8 cellular contexts compared by ENCODE assay signal in the genomic region with DNA sequence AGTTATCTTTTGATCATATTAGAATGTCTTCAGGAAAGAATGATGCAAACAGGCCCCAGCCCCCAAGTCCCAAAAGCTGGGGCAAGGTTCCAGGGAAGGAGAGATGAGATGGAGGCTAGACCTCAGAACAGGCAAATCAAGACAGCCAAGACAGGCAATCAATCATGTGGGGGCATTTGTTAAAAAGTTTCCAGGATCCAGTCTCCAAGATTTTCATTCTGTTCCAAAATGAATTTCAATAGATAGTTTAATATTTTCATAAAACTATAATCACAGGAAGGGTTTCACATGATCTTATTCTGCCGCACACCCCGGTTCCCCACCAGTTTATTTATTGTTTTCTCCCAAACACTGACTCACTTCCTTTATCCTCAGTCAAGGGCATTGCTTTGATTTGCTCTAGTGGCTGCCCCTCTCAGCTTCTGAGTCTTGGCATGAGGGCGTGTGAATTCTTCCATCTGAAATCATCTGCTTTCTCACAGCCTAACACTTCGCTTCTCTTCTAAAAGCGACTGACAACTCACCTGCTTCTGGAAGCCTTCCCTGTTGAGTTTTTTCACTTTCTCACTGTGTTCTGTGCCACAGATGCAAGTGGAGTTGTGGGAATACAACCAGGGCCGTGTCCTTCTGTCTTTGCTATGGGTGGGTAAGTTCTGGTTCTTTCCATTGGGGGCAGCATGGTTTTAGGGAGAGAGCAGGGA.
DNase-seq lines count a peak whose midpoint lies in the region; ATAC-seq and TF ChIP-seq lines count a peak whose summit lies in the region.

No MANE protein-coding gene starts in this region.

- no peaks in the 10 kb centered on the region for H3K9me3 ChIP-seq in muscle layer of duodenum (ENCODE audit: control insufficient read depth in 1 of 2, low read length in 2 of 2)

- H3K27ac ChIP-seq in 22Rv1 (peak overlapping the region; percentile 96), epithelial cell of prostate (peak overlapping the region; percentile 85), muscle layer of duodenum (ENCODE audit: low read length) (peak overlapping the region; percentile 10)

- H3K27me3 ChIP-seq in GM06990 (replicated peaks; ENCODE audit: control insufficient read depth, insufficient read depth, low read length) (no peaks in the 10 kb centered on the region), muscle layer of duodenum (ENCODE audit: low read depth, low read length) (no peaks in the 10 kb centered on the region)

- DNase-seq in GM06990 (ENCODE audit: extremely low read depth, insufficient read length), result no peak
- DNase-seq in RKO (ENCODE audit: low spot score), result peak; percentile 82
- DNase-seq in epithelial cell of prostate (ENCODE audit: low read depth, low spot score), result no peak
- no peak for DNase-seq in epidermal melanocyte (ENCODE audit: insufficient read length, low spot score)

- ATAC-seq in HG02642 (IDR thresholded peaks at IDR 0.05; ENCODE audit: poor library complexity, unreplicated experiment) (no peak), HG03159 (IDR thresholded peaks at IDR 0.05; ENCODE audit: unreplicated experiment) (no peak)

- H3K36me3 ChIP-seq in GM06990 (ENCODE audit: control insufficient read depth, insufficient read depth, low read length) (no peaks in the 10 kb centered on the region), muscle layer of duodenum (ENCODE audit: control insufficient read depth in 1 of 2, insufficient read depth in 2 of 2, low read length in 2 of 2) (peaks cover 0 to 4% of the 10 kb centered on the region in 2 donors)

- H3K4me1 ChIP-seq in muscle layer of duodenum (ENCODE audit: control insufficient read depth in 1 of 2, insufficient read depth in 2 of 2, low read length in 2 of 2), result peaks cover 6 to 7% of the 10 kb centered on the region in 2 donors

- peak; percentile 69 for TF ChIP-seq CTCF in 22Rv1 (IDR thresholded peaks at IDR 0.05)
- TF ChIP-seq CTCF in GM06990 (IDR thresholded peaks at IDR 0.05; ENCODE audit: insufficient read depth, low read length, poor library complexity, severe bottlenecking), result peak; percentile 39

- H3K4me3 ChIP-seq in GM06990 (replicated peaks; ENCODE audit: low read depth, low read length), result no peak overlapping the region; the same call in 1 of the 2 replicates
- H3K4me3 ChIP-seq in muscle layer of duodenum (ENCODE audit: low read depth in 1 of 2, low read length in 2 of 2), result no peak overlapping the region

Comparison
In these comparisons a context has a peak if more than half of its experiments do, and no peak if none do; other contexts are left out.
1. H3K27ac ChIP-seq: peak in every context shown above with its lines; median percentile 96 in 22Rv1; 85 in epithelial cell of prostate; 10 in muscle layer of duodenum.